ENCODE assay signal across 1 cellular context in the genomic region with DNA sequence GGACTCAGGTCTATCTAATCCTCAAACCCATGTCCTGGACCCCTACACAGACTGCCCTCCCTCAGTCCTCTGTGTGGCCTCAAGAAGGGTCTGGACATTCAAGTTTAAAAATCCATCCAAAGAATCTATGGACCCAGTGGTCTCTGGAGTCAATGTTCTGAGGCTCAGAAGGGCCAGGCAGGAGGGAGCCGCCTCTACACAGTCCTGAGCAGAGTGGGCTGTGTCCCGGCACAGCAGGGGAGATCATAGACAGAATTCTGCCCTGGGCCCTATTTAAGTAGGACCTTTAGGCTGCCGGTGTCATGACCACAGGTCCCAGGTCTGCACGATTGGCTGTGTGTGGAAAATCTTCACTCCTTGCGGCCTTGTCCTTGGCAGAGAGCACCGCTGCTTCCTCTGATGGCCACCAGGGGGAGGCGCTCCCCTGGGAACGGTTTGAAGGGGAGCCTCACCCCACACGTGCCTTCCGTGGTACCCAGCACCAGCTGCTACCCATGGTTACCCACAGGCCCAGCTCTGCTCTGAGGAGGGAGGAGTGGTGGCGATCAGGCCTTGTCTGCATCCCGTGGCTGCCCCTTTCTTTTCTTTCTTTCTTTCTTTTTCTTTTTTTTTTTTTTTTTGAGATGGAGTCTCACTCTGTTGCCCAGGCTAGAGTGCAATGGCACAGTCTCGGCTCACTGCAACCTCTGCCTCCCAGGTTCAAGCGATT.
A peak's percentile ranks its signal among the peaks of the same experiment; 100 is the strongest.
TF ChIP-seq lines count a peak whose summit lies in the region.

No MANE protein-coding gene starts in this region.

TF ChIP-seq in A549, 52 proteins besides CTCF, POLR2A, EP300 and RAD21 (continued from another document):
- TF ChIP-seq BHLHE40 (IDR thresholded peaks at IDR 0.05; ENCODE audit: low read depth, low read length) = peak; percentile 63; the same call in 1 of the 2 replicates
- peak; percentile 85 for TF ChIP-seq SMC3 (IDR thresholded peaks at IDR 0.05)
- TF ChIP-seq, protein P1, sequence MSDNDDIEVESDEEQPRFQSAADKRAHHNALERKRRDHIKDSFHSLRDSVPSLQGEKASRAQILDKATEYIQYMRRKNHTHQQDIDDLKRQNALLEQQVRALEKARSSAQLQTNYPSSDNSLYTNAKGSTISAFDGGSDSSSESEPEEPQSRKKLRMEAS (IDR thresholded peaks at IDR 0.05) = peak; percentile 61; the same call in 1 of the 2 replicates
